Comparison of ENCODE assay signal across 8 cellular contexts in genomic region chrX:13376857-13377441, GRCh38. TPM values are rescaled to one million over a fixed set of nuclear protein-coding genes. Genes with fewer than 3 reads are reported as not detected.
DNase-seq lines count a peak whose midpoint lies in the region; ATAC-seq and TF ChIP-seq lines count a peak whose summit lies in the region.

No MANE protein-coding gene starts in this region.

- DNase-seq in DMS 273 (lab: John Stamatoyannopoulos, UW; ENCODE audit: unreplicated experiment) = peak; percentile 94
- peak; percentile 64 for DNase-seq in MV-4-11 (lab: John Stamatoyannopoulos, UW)
- peak; percentile 17 for DNase-seq in amniotic stem cell (lab: John Stamatoyannopoulos, UW)
- peak; percentile 86 for DNase-seq in mesenchymal stem cell
- no peak for DNase-seq in NCI-H2227 (lab: John Stamatoyannopoulos, UW; ENCODE audit: unreplicated experiment)
- DNase-seq in coronary artery (ENCODE audit: low spot score) = no peak

- no peak overlapping the region for H2BK15ac ChIP-seq in mesenchymal stem cell (ENCODE audit: low read depth, poor library complexity, severe bottlenecking)

- no peaks in the 10 kb centered on the region for H3K9me3 ChIP-seq in mesenchymal stem cell (ENCODE audit: control insufficient read depth, low read length)

- H3K18ac ChIP-seq in mesenchymal stem cell (ENCODE audit: low read depth in 1 of 2, low read length in 2 of 2) = no peak overlapping the region

- no peak overlapping the region for H3K23ac ChIP-seq in mesenchymal stem cell (ENCODE audit: low read length in 2 of 2)

- peak overlapping the region; percentile 47 for H3K27ac ChIP-seq in mesenchymal stem cell (ENCODE audit: low read length, poor library complexity, severe bottlenecking)
- H3K27ac ChIP-seq in coronary artery = peak overlapping the region in 1 of 2 donors; percentile 61

- no peak overlapping the region for H3K4me2 ChIP-seq in mesenchymal stem cell (ENCODE audit: low read length, poor library complexity, severe bottlenecking)

- H2BK12ac ChIP-seq in mesenchymal stem cell (ENCODE audit: low read length in 2 of 2) = no peak overlapping the region

- no peak for TF ChIP-seq CTCF in coronary artery (IDR thresholded peaks at IDR 0.05)

- no peak overlapping the region for H3K4ac ChIP-seq in mesenchymal stem cell (ENCODE audit: low read depth in 1 of 2, low read length in 2 of 2)

- H4K8ac ChIP-seq in mesenchymal stem cell (ENCODE audit: low read length) = no peak overlapping the region

- no peaks in the 10 kb centered on the region for H3K36me3 ChIP-seq in mesenchymal stem cell (ENCODE audit: control insufficient read depth in 1 of 2, insufficient read depth in 2 of 2, low read depth in 1 of 2, low read length in 2 of 2)

- no peak overlapping the region for H3K14ac ChIP-seq in mesenchymal stem cell (ENCODE audit: low read length in 2 of 2)

- no peak overlapping the region for H2BK5ac ChIP-seq in mesenchymal stem cell (ENCODE audit: low read depth, low read length, poor library complexity, severe bottlenecking)

- peak overlapping the region; percentile 86 for H3K9ac ChIP-seq in mesenchymal stem cell (ENCODE audit: low read length)

- no peak overlapping the region for H4K91ac ChIP-seq in mesenchymal stem cell (ENCODE audit: low read length)

- H2AFZ ChIP-seq in mesenchymal stem cell (ENCODE audit: low read depth, low read length) = no peak overlapping the region

- H2BK120ac ChIP-seq in mesenchymal stem cell (ENCODE audit: low read depth, low read length) = no peak overlapping the region

- H3K4me1 ChIP-seq in mesenchymal stem cell (ENCODE audit: control insufficient read depth, insufficient read depth, low read depth, low read length) = no peaks in the 10 kb centered on the region

- 20% methylated on average over 1 of the region's 8 CpGs for WGBS in mesenchymal stem cell

- ATAC-seq in GM19463 (IDR thresholded peaks at IDR 0.05; ENCODE audit: unreplicated experiment) (no peak), GM18909 (IDR thresholded peaks at IDR 0.05; ENCODE audit: poor library complexity, unreplicated experiment) (no peak)

- H3K79me1 ChIP-seq in mesenchymal stem cell (replicated peaks; ENCODE audit: low read length, poor library complexity, severe bottlenecking) = no peaks in the 10 kb centered on the region

- H3K27me3 ChIP-seq in mesenchymal stem cell (ENCODE audit: control insufficient read depth in 1 of 2, insufficient read depth in 1 of 2, low read length in 2 of 2) = peaks cover 0 to 6% of the 10 kb centered on the region in 2 experiments

- H2AK5ac ChIP-seq in mesenchymal stem cell (ENCODE audit: low read length, severe bottlenecking) = no peak overlapping the region

- H3K4me3 ChIP-seq in mesenchymal stem cell (ENCODE audit: insufficient read depth in 1 of 2, low read depth in 1 of 2, low read length in 2 of 2) (peak overlapping the region in 1 of 2 experiments; percentile 34), coronary artery (no peak overlapping the region)

RNA-seq across cellular contexts. Expression of gene ATXN3L, which starts 57.1 kb away (rescaled TPM):
- polyA plus RNA-seq in mesenchymal stem cell (2013, experiment 1 of 2) = not detected
- polyA plus RNA-seq in mesenchymal stem cell (2013, experiment 2 of 2) = not detected

Comparison
In these comparisons a context has a peak if more than half of its experiments do, and no peak if none do; other contexts are left out.
1. DNase-seq: peak in DMS 273 (single experiment), MV-4-11 (single experiment), amniotic stem cell (single experiment) and mesenchymal stem cell (single experiment); none in NCI-H2227 (single experiment) and coronary artery (single experiment).